In the genomic region with DNA sequence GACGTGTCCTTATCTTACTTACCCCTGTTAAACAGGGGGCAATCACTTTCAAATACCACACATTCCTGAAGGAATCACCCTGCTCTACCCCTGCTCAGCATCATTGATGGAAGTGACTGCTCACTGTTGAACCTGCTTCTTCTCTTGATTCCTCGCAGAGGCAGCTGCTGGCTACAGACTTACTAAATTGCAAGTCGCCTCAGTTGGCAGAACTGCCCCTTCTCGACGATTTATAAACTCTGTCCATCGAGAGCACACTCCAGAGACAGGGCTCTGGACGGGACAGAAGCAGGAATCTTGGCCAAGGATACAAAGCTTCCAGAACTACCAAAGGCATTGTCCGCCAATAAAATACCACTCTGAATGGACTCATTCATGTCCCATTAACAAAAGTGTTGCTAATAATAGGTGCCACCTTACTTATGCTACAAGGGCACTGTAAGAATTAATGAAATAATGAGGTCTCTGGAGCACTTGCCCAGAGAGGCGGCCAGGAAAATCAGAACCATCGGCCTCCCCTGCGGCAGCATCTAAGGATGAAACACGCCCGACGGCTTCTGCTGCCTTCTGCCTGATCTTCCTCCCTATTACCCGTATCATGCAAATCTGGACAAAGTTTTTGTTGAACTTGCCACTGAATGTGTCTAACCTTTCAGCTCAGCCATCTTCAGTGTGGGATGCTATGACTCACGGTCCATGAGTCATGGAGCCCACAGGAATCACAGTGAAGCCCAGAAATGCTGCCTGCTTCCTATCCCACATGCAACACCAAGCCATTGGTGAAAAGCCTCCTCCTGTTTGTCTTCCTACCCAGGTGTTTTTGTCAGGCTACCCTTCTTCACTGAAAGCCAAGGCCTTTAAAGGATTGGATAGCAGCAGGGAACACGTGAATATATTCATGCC, we compare ENCODE assay signal across 9 cellular contexts.
DNase-seq lines count a peak whose midpoint lies in the region; ATAC-seq and TF ChIP-seq lines count a peak whose summit lies in the region.
"Had no signal": no experiment of that assay in that cellular context is flagged by ENCODE, and none has a peak within 500 bp of the region (broad histone marks: within the 10 kb centered on the region; RNA-seq: fewer than 3 reads in every experiment).

No MANE protein-coding gene starts in this region.

- H3K27ac ChIP-seq in heart right ventricle: peak overlapping the region in 8 of 10 donors; percentile 7 to 51 (median 38)
- H3K27ac ChIP-seq: C4-2B had no signal

- H3K4me3 ChIP-seq in heart right ventricle: peak overlapping the region in 1 of 10 donors; percentile 7

- no peaks in the 10 kb centered on the region for H3K36me3 ChIP-seq in heart right ventricle

- peak; percentile 28 to 42 for DNase-seq in activated CD4-positive, alpha-beta T cell treated with anti-CD3 and anti-CD28 coated beads for 24 hours (ENCODE audit: low read depth in 2 of 2)
- DNase-seq in activated CD4-positive, alpha-beta T cell treated with anti-CD3 and anti-CD28 coated beads, Interleukin-2, amount 50 U/mL, for 1 hour: no peak
- DNase-seq in activated T-cell treated with anti-CD3 and anti-CD28 coated beads for 4 hours: peak; percentile 46
- DNase-seq in heart right ventricle: peak in 1 of 2 donors; percentile 38
- DNase-seq in stimulated activated CD4-positive, alpha-beta T cell treated with anti-CD3 and anti-CD28 coated beads, Interleukin-12 subunit alpha, Interleukin-12 subunit beta, amount 100 ng/mL, for 4 hours: peak; percentile 34
- no peak for DNase-seq in HuH-7.5 (ENCODE audit: low spot score)

- peaks cover 0 to 46% (median 26%) of the 10 kb centered on the region in 9 donors for H3K4me1 ChIP-seq in heart right ventricle

- ATAC-seq in heart right ventricle (peak in 7 of 8 donors; percentile 46 to 97 (median 76)), GM18511 (IDR thresholded peaks at IDR 0.05; ENCODE audit: unreplicated experiment) (no peak), HG03108 (IDR thresholded peaks at IDR 0.05; ENCODE audit: unreplicated experiment) (no peak)

- no peaks in the 10 kb centered on the region for H3K9me3 ChIP-seq in heart right ventricle

- TF ChIP-seq CTCF in heart right ventricle (IDR thresholded peaks at IDR 0.05): no peak

- 52 to 59% methylated on average over 17 of the region's 17 CpGs for WGBS in heart right ventricle, 2 donors

- intact Hi-C loops in heart right ventricle (cut with DNase I): no loop called here

- H3K27me3 ChIP-seq in heart right ventricle: no peaks in the 10 kb centered on the region

Comparison
In these comparisons a context has a peak if more than half of its experiments do, and no peak if none do; other contexts are left out.
1. DNase-seq: peak in activated CD4-positive, alpha-beta T cell treated with anti-CD3 and anti-CD28 coated beads for 24 hours (2 of 2), activated T-cell treated with anti-CD3 and anti-CD28 coated beads for 4 hours (single experiment) and stimulated activated CD4-positive, alpha-beta T cell treated with anti-CD3 and anti-CD28 coated beads, Interleukin-12 subunit alpha, Interleukin-12 subunit beta, amount 100 ng/mL, for 4 hours (single experiment); none in activated CD4-positive, alpha-beta T cell treated with anti-CD3 and anti-CD28 coated beads, Interleukin-2, amount 50 U/mL, for 1 hour (single experiment) and HuH-7.5 (single experiment).
2. ATAC-seq: peak in heart right ventricle (7 of 8); none in GM18511 (single experiment) and HG03108 (single experiment).